In the genomic region with DNA sequence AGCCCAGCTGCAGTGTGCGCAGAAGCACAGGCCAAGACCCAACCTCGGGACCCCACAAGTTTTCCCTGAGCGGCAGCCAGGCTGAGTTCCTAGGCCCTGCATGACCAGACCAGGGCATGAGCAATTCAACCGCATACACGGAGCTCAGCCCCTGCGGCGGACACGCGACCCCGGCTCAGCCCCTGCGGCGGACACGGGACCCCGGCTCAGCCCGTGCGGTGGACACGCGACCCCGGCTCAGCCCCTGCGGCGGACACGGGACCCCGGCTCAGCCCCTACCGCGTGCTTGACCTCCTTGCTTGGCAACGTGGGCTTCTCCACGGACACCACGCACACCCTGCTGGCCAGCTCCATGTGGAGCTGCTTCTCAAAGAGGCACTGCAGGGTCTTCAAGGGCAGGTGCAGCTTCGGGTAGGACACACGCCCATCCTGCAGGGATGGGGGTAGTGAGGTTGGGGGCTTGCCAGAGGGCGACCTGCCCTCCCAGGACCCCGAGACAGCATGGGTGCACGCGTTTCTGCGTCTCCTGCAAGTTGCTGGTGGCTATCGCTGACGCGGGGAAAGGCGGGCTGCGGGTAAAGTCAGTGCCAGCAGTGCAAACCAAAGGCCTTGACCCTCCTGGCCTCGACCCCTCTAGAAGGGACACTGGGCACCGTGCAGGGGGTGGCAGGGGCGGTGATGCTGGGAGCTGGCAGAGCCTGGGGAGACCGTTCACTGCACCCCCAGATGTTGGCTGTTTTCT, we compare ENCODE assay signal across 13 cellular contexts. TPM values are rescaled to one million over a fixed set of nuclear protein-coding genes. Genes with fewer than 3 reads are reported as not detected.
"Had no signal": no experiment of that assay in that cellular context is flagged by ENCODE, and none has a peak within 500 bp of the region (broad histone marks: within the 10 kb centered on the region; RNA-seq: fewer than 3 reads in every experiment).

No MANE protein-coding gene starts in this region.

- H3K4me3 Mint-ChIP-seq: activated CD8-positive, alpha-beta memory T cell treated with anti-CD3 and anti-CD28 coated beads, Interleukin-2, amount 10 ng/mL, durations not matched to agents 7 days and 5 days; activated naive CD4-positive, alpha-beta T cell treated with anti-CD3 and anti-CD28 coated beads, Interleukin-2, amount 50 U/mL, for 24 hours; activated T-cell treated with anti-CD3 and anti-CD28 coated beads, Interleukin-2, amount 50 U/mL, for 24 hours; brain; stimulated activated effector memory CD8-positive, alpha-beta T cell treated with anti-CD3 and anti-CD28 coated beads, Interleukin-12 subunit alpha, Interleukin-12 subunit beta, amount 100 ng/mL, for 72 hours had no signal

- H3K27ac Mint-ChIP-seq: activated CD8-positive, alpha-beta memory T cell treated with anti-CD3 and anti-CD28 coated beads, Interleukin-2, amount 10 ng/mL, durations not matched to agents 7 days and 5 days; activated T-cell treated with anti-CD3 and anti-CD28 coated beads, Interleukin-2, amount 50 U/mL, for 24 hours; stimulated activated effector memory CD8-positive, alpha-beta T cell treated with anti-CD3 and anti-CD28 coated beads, Interleukin-12 subunit alpha, Interleukin-12 subunit beta, amount 100 ng/mL, for 72 hours had no signal

- ATAC-seq: gastroesophageal sphincter; left ventricle myocardium superior; stimulated activated effector memory CD8-positive, alpha-beta T cell treated with anti-CD3 and anti-CD28 coated beads, Interleukin-12 subunit alpha, Interleukin-12 subunit beta, amount 100 ng/mL, for 72 hours had no signal

- DNase-seq: activated CD4-positive, alpha-beta T cell treated with anti-CD3 and anti-CD28 coated beads, Interleukin-2, amount 50 U/mL, for 48 hours; activated CD4-positive, CD25-positive, alpha-beta regulatory T cell treated with anti-CD3 and anti-CD28 coated beads, Interleukin-2, amount 50 U/mL, for 72 hours; activated CD8-positive, alpha-beta memory T cell treated with anti-CD3 and anti-CD28 coated beads, Interleukin-2, amount 10 ng/mL, durations not matched to agents 7 days and 5 days; activated effector memory CD4-positive, alpha-beta T cell treated with Interleukin-2 at 50 U/mL for 16 hours; activated T-cell treated with anti-CD3 and anti-CD28 coated beads, Interleukin-2, amount 50 U/mL, for 24 hours; left ventricle myocardium superior; small intestine had no signal

- H3K4me1 ChIP-seq: gastroesophageal sphincter, upper lobe of left lung had no signal

- H3K27ac ChIP-seq: upper lobe of left lung had no signal

- H3K27me3 Mint-ChIP-seq: activated CD8-positive, alpha-beta memory T cell treated with anti-CD3 and anti-CD28 coated beads, Interleukin-2, amount 10 ng/mL, durations not matched to agents 7 days and 5 days; activated naive CD4-positive, alpha-beta T cell treated with anti-CD3 and anti-CD28 coated beads, Interleukin-2, amount 50 U/mL, for 24 hours; activated T-cell treated with anti-CD3 and anti-CD28 coated beads, Interleukin-2, amount 50 U/mL, for 24 hours; brain had no signal

- H3K4me1 Mint-ChIP-seq: brain had no signal

- H3K9me3 Mint-ChIP-seq: activated naive CD4-positive, alpha-beta T cell treated with anti-CD3 and anti-CD28 coated beads, Interleukin-2, amount 50 U/mL, for 24 hours; activated T-cell treated with anti-CD3 and anti-CD28 coated beads, Interleukin-2, amount 50 U/mL, for 24 hours; brain; stimulated activated effector memory CD8-positive, alpha-beta T cell treated with anti-CD3 and anti-CD28 coated beads, Interleukin-12 subunit alpha, Interleukin-12 subunit beta, amount 100 ng/mL, for 72 hours had no signal

- H3K27me3 ChIP-seq: upper lobe of left lung had no signal

- H3K9me3 ChIP-seq: gastroesophageal sphincter, upper lobe of left lung had no signal

- H3K4me3 ChIP-seq: gastroesophageal sphincter, upper lobe of left lung had no signal

RNA-seq across cellular contexts. Expression of a gene that starts 16.3 kb away (rescaled TPM):
- total RNA-seq: activated CD8-positive, alpha-beta memory T cell treated with anti-CD3 and anti-CD28 coated beads, Interleukin-2, amount 10 ng/mL, durations not matched to agents 7 days and 5 days; endothelial cell of umbilical vein; left ventricle myocardium superior had no signal
